ENCODE assay signal across 10 cellular contexts in the genomic region with DNA sequence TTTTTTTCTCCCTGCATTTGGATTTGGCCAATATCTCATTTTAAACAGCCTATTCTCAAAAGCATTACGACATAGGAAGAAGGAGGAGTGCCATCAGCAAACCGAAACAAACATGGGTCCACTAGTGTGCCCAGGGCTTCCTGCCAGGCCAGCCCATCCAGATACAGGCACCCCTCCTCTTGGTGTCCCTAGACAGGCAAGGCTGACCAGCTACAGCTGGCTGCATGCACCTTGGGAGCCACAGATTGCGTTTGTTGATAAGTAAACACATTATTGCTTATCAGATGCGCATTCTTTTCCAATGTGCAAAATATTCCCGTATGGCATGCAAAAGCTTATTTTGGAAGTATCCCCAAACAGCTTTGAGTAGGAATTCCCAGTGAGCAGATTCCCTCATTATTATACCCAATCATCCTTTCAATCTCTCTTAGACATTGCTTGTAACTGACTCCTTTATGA.
DNase-seq lines count a peak whose midpoint lies in the region; ATAC-seq, FAIRE-seq and TF ChIP-seq lines count a peak whose summit lies in the region.
"Had no signal": no experiment of that assay in that cellular context is flagged by ENCODE, and none has a peak within 500 bp of the region (broad histone marks: within the 10 kb centered on the region; RNA-seq: fewer than 3 reads in every experiment).

No MANE protein-coding gene starts in this region.

- no peak overlapping the region for H2AFZ ChIP-seq in astrocyte (ENCODE audit: low read depth, low read length)
- H2AFZ ChIP-seq in keratinocyte (ENCODE audit: control insufficient read depth, low read length): peak overlapping the region; percentile 82

- peaks cover 2% of the 10 kb centered on the region for H3K4me1 Mint-ChIP-seq in astrocyte (ENCODE audit: low read depth, unreplicated experiment)

- H3K36me3 ChIP-seq in astrocyte (ENCODE audit: insufficient read depth, low read length): no peaks in the 10 kb centered on the region
- H3K36me3 ChIP-seq in keratinocyte (ENCODE audit: control insufficient read depth in 2 of 2, extremely low read depth in 1 of 2, insufficient read depth in 2 of 2, low read length in 2 of 2): no peaks in the 10 kb centered on the region
- no peaks in the 10 kb centered on the region for H3K36me3 ChIP-seq in thoracic aorta

- TF ChIP-seq CTCF in astrocyte (IDR thresholded peaks at IDR 0.05; ENCODE audit: insufficient read depth, low read depth, low read length) (no peak), keratinocyte (optimal IDR thresholded peaks at IDR 0.05 in 1 of 3, IDR thresholded peaks at IDR 0.05 in 1 of 3, conservative IDR thresholded peaks at IDR 0.05 in 1 of 3; ENCODE audit: extremely low read depth in 1 of 3, insufficient read depth in 2 of 3, low read length in 3 of 3) (no peak), thoracic aorta (IDR thresholded peaks at IDR 0.05) (no peak)

- no peak overlapping the region for H3K4me3 Mint-ChIP-seq in astrocyte (ENCODE audit: unreplicated experiment)
- H3K4me3 Mint-ChIP-seq: activated B cell treated with CpG ODN at 0.5 μM for 24 hours had no signal

- H3K9me1 ChIP-seq in keratinocyte (ENCODE audit: control insufficient read depth, extremely low read depth, insufficient read depth, low read length): no peaks in the 10 kb centered on the region

- peak; percentile 66 for DNase-seq in DMS153 treated with DMSO at 0.1 percent for 48 hours (lab: John Stamatoyannopoulos, UW; ENCODE audit: unreplicated experiment)
- DNase-seq in DMS153 (lab: John Stamatoyannopoulos, UW): no peak
- DNase-seq in astrocyte (ENCODE audit: low read depth): peak; percentile 75
- DNase-seq in keratinocyte (ENCODE audit: low read depth, low spot score): no peak
- DNase-seq in thoracic aorta (ENCODE audit: low spot score): no peak
- no peak for DNase-seq in NCI-H1436 treated with DMSO at 0.1 percent for 48 hours (lab: John Stamatoyannopoulos, UW)
- no peak for DNase-seq in NCI-H510A (lab: John Stamatoyannopoulos, UW)
- no peak for DNase-seq in stimulated activated CD4-positive, alpha-beta T cell treated with anti-CD3 and anti-CD28 coated beads, Interleukin-1b, Interleukin-23, amount 100 ng/mL, for 48 hours
- DNase-seq: activated B cell treated with CpG ODN at 0.5 μM for 24 hours had no signal

- no peaks in the 10 kb centered on the region for H4K20me1 ChIP-seq in astrocyte (ENCODE audit: insufficient read depth, low read length)
- H4K20me1 ChIP-seq in keratinocyte (ENCODE audit: control insufficient read depth, extremely low read depth, insufficient read depth, low read length): no peaks in the 10 kb centered on the region

- H3K9me3 ChIP-seq in astrocyte (ENCODE audit: insufficient read depth, low read depth, low read length) (no peaks in the 10 kb centered on the region), keratinocyte (ENCODE audit: control insufficient read depth, low read depth, low read length) (no peaks in the 10 kb centered on the region), thoracic aorta (no peaks in the 10 kb centered on the region)
- H3K9me3 ChIP-seq: A549 had no signal

- H3K79me2 ChIP-seq in astrocyte (ENCODE audit: insufficient read depth, low read length) (no peaks in the 10 kb centered on the region), keratinocyte (ENCODE audit: control insufficient read depth, insufficient read depth, low read length) (no peaks in the 10 kb centered on the region)

- H3K4me1 ChIP-seq in astrocyte (ENCODE audit: insufficient read depth, low read length) (no peaks in the 10 kb centered on the region), keratinocyte (ENCODE audit: control insufficient read depth, extremely low read depth, insufficient read depth, low read length) (peaks cover 5% of the 10 kb centered on the region), thoracic aorta (ENCODE audit: control insufficient read depth in 1 of 2, low read depth in 2 of 2) (peaks cover 16 to 17% of the 10 kb centered on the region in 2 donors)

- H3K27ac Mint-ChIP-seq in astrocyte (ENCODE audit: unreplicated experiment): no peak overlapping the region
- H3K27ac Mint-ChIP-seq: activated B cell treated with CpG ODN at 0.5 μM for 24 hours had no signal

- no peaks in the 10 kb centered on the region for H3K9me3 Mint-ChIP-seq in astrocyte (ENCODE audit: unreplicated experiment)
- H3K9me3 Mint-ChIP-seq: activated B cell treated with CpG ODN at 0.5 μM for 24 hours had no signal

- H3K36me3 Mint-ChIP-seq in astrocyte (ENCODE audit: low read depth, unreplicated experiment): no peaks in the 10 kb centered on the region

- H3K9ac ChIP-seq in astrocyte (ENCODE audit: low read length) (peak overlapping the region; percentile 13), keratinocyte (ENCODE audit: control insufficient read depth, extremely low read depth, insufficient read depth, low read length) (no peak overlapping the region)

- no peaks in the 10 kb centered on the region for H3K27me3 ChIP-seq in astrocyte (ENCODE audit: insufficient read depth, low read length)
- H3K27me3 ChIP-seq in keratinocyte (ENCODE audit: control insufficient read depth, extremely low read depth, insufficient read depth, low read length): no peaks in the 10 kb centered on the region
- no peaks in the 10 kb centered on the region for H3K27me3 ChIP-seq in thoracic aorta (replicated peaks; ENCODE audit: insufficient read depth)

- FAIRE-seq in astrocyte (lab: Jason Lieb, UNC) (no peak), keratinocyte (lab: Jason Lieb, UNC) (peak; percentile 55)
- FAIRE-seq: A549 had no signal

- H3K4me2 ChIP-seq in astrocyte (ENCODE audit: low read length): peak overlapping the region; percentile 57
- peak overlapping the region; percentile 65 for H3K4me2 ChIP-seq in keratinocyte (ENCODE audit: control insufficient read depth, extremely low read depth, insufficient read depth, low read depth, low read length)
- H3K4me2 ChIP-seq: A549 had no signal

- H3K27me3 Mint-ChIP-seq in astrocyte (ENCODE audit: low read depth, unreplicated experiment): no peaks in the 10 kb centered on the region
- H3K27me3 Mint-ChIP-seq: activated B cell treated with CpG ODN at 0.5 μM for 24 hours had no signal

- dilution Hi-C loops in keratinocyte (cut with MboI; ENCODE audit: extremely low pct_ligation_motif_present, low sequenced_read_pairs): no loop called here

- ATAC-seq in thoracic aorta (ENCODE audit: insufficient number of reproducible peaks, low FRiP score, low read depth): no peak
- ATAC-seq: A549 had no signal

- H3K27ac ChIP-seq in astrocyte (ENCODE audit: low read depth, low read length): no peak overlapping the region
- no peak overlapping the region for H3K27ac ChIP-seq in keratinocyte (ENCODE audit: control insufficient read depth, insufficient read depth, low read length)
- no peak overlapping the region for H3K27ac ChIP-seq in thoracic aorta
- H3K27ac ChIP-seq: A549 had no signal

- H3K4me3 ChIP-seq in astrocyte (ENCODE audit: insufficient read depth, low read depth, low read length) (no peak overlapping the region), keratinocyte (ENCODE audit: control insufficient read depth in 2 of 3, extremely low read depth in 1 of 3, insufficient read depth in 2 of 3, low read depth in 1 of 3, low read length in 3 of 3) (peak overlapping the region in 1 of 3 experiments; percentile 30), thoracic aorta (peak overlapping the region; percentile 63)
- H3K4me3 ChIP-seq: A549 had no signal

Comparison
In these comparisons a context has a peak if more than half of its experiments do, and no peak if none do; other contexts are left out.
1. DNase-seq: peak in DMS153 treated with DMSO at 0.1 percent for 48 hours (single experiment) and astrocyte (single experiment); none in DMS153 (single experiment), keratinocyte (single experiment), thoracic aorta (single experiment), NCI-H1436 treated with DMSO at 0.1 percent for 48 hours (single experiment), NCI-H510A (single experiment) and stimulated activated CD4-positive, alpha-beta T cell treated with anti-CD3 and anti-CD28 coated beads, Interleukin-1b, Interleukin-23, amount 100 ng/mL, for 48 hours (single experiment).